24 cellular contexts compared by ENCODE assay signal in genomic region chr4:39655206-39655605, GRCh38. TPM values are rescaled to one million over a fixed set of nuclear protein-coding genes. Genes with fewer than 3 reads are reported as not detected.
DNase-seq lines count a peak whose midpoint lies in the region; ATAC-seq and TF ChIP-seq lines count a peak whose summit lies in the region.
"Had no signal": no experiment of that assay in that cellular context is flagged by ENCODE, and none has a peak within 500 bp of the region (broad histone marks: within the 10 kb centered on the region; RNA-seq: fewer than 3 reads in every experiment).

No MANE protein-coding gene starts in this region.

- ATAC-seq in memory B cell (ENCODE audit: low read depth) (no peak), GM19324 (IDR thresholded peaks at IDR 0.05; ENCODE audit: low FRiP score, unreplicated experiment) (no peak)
- ATAC-seq: WTC11 had no signal

- no peak overlapping the region for H3K4me3 ChIP-seq in esophagus muscularis mucosa
- no peak overlapping the region for H3K4me3 ChIP-seq in subcutaneous abdominal adipose tissue (ENCODE audit: low read depth in 1 of 5, low read length in 5 of 5)
- H3K4me3 ChIP-seq in vagina: no peak overlapping the region
- H3K4me3 ChIP-seq: HAP-1, left ventricle myocardium inferior, mucosa of descending colon, PC-9, skin epidermis had no signal

- DNase-seq in LHCN-M2 (ENCODE audit: low read depth) (peak; percentile 28), esophagus muscularis mucosa (ENCODE audit: extremely low spot score) (no peak), memory B cell (ENCODE audit: low spot score in 2 of 2) (no peak), NCI-H2029 treated with DMSO at 0.1 percent for 48 hours (lab: John Stamatoyannopoulos, UW) (no peak), vagina (ENCODE audit: extremely low spot score in 2 of 2) (no peak)
- DNase-seq in T-helper 2 cell treated with Interferon-gamma antibody and Interleukin-4, amounts not matched to agents 5 μg/mL and 100 μg/mL, for 36 hours (ENCODE audit: low spot score): no peak
- DNase-seq: activated CD4-positive, alpha-beta T cell treated with anti-CD3 and anti-CD28 coated beads, Interleukin-2, amount 50 U/mL, for 4 hours; CD4-positive, CD25-positive, alpha-beta regulatory T cell; cerebellar nuclear complex; hypothalamus; left ventricle myocardium inferior; mucosa of descending colon; NCI-H1105; NCI-H2081 treated with DMSO at 0.1 percent for 48 hours; PC-9; SHP77; T1000 had no signal

- peak overlapping the region; percentile 4 for H3K27ac Mint-ChIP-seq in memory B cell
- H3K27ac Mint-ChIP-seq in T-helper 2 cell treated with Interferon-gamma antibody and Interleukin-4, amounts not matched to agents 5 μg/mL and 100 μg/mL, for 36 hours: no peak overlapping the region
- H3K27ac Mint-ChIP-seq: activated naive CD8-positive, alpha-beta T cell; CD4-positive, CD25-positive, alpha-beta regulatory T cell; WTC11 had no signal

- H3K9me3 ChIP-seq in esophagus muscularis mucosa: no peaks in the 10 kb centered on the region
- no peaks in the 10 kb centered on the region for H3K9me3 ChIP-seq in subcutaneous abdominal adipose tissue (ENCODE audit: control insufficient read depth in 5 of 5, low read length in 5 of 5)
- no peaks in the 10 kb centered on the region for H3K9me3 ChIP-seq in vagina
- H3K9me3 ChIP-seq: HAP-1, left ventricle myocardium inferior, mucosa of descending colon had no signal

- peaks cover 1% of the 10 kb centered on the region for H3K9me3 Mint-ChIP-seq in memory B cell
- no peaks in the 10 kb centered on the region for H3K9me3 Mint-ChIP-seq in T-helper 2 cell treated with Interferon-gamma antibody and Interleukin-4, amounts not matched to agents 5 μg/mL and 100 μg/mL, for 36 hours
- H3K9me3 Mint-ChIP-seq: CD4-positive, CD25-positive, alpha-beta regulatory T cell; WTC11 had no signal

- no peak for TF ChIP-seq EP300 in esophagus muscularis mucosa (IDR thresholded peaks at IDR 0.05)

- TF ChIP-seq POLR2A in esophagus muscularis mucosa (IDR thresholded peaks at IDR 0.05; ENCODE audit: low read depth) (no peak), vagina (IDR thresholded peaks at IDR 0.05) (no peak)

- peaks cover 0 to 19% (median 3%) of the 10 kb centered on the region in 4 donors for H3K4me1 ChIP-seq in esophagus muscularis mucosa
- H3K4me1 ChIP-seq in subcutaneous abdominal adipose tissue (ENCODE audit: control insufficient read depth in 5 of 5, insufficient read depth in 5 of 5, low read length in 5 of 5): peaks cover 0 to 5% (median 0%) of the 10 kb centered on the region in 5 donors
- H3K4me1 ChIP-seq in vagina: no peaks in the 10 kb centered on the region
- H3K4me1 ChIP-seq: left ventricle myocardium inferior had no signal

- no peaks in the 10 kb centered on the region for H3K36me3 ChIP-seq in esophagus muscularis mucosa
- no peaks in the 10 kb centered on the region for H3K36me3 ChIP-seq in subcutaneous abdominal adipose tissue (ENCODE audit: control insufficient read depth in 5 of 5, insufficient read depth in 5 of 5, low read length in 5 of 5)
- H3K36me3 ChIP-seq in vagina: no peaks in the 10 kb centered on the region
- H3K36me3 ChIP-seq: HAP-1, left ventricle myocardium inferior had no signal

- no peaks in the 10 kb centered on the region for H3K27me3 Mint-ChIP-seq in memory B cell
- H3K27me3 Mint-ChIP-seq in T-helper 2 cell treated with Interferon-gamma antibody and Interleukin-4, amounts not matched to agents 5 μg/mL and 100 μg/mL, for 36 hours (ENCODE audit: low read depth): no peaks in the 10 kb centered on the region
- H3K27me3 Mint-ChIP-seq: activated naive CD8-positive, alpha-beta T cell; CD4-positive, CD25-positive, alpha-beta regulatory T cell had no signal

- intact Hi-C loops in esophagus muscularis mucosa (cut with DNase I) (no loop called here), vagina (cut with DNase I) (no loop called here)

- peak overlapping the region in 3 of 4 donors; percentile 41 to 70 (median 63) for H3K27ac ChIP-seq in esophagus muscularis mucosa (replicated peaks in 1 of 4)
- peak overlapping the region; percentile 10 for H3K27ac ChIP-seq in subcutaneous abdominal adipose tissue (ENCODE audit: low read depth, low read length)
- H3K27ac ChIP-seq in vagina: no peak overlapping the region
- H3K27ac ChIP-seq: epithelial cell of prostate, PC-9 had no signal

- H3K36me3 Mint-ChIP-seq in memory B cell: no peaks in the 10 kb centered on the region
- no peaks in the 10 kb centered on the region for H3K36me3 Mint-ChIP-seq in T-helper 2 cell treated with Interferon-gamma antibody and Interleukin-4, amounts not matched to agents 5 μg/mL and 100 μg/mL, for 36 hours (ENCODE audit: low read depth)
- H3K36me3 Mint-ChIP-seq: activated naive CD8-positive, alpha-beta T cell; CD4-positive, CD25-positive, alpha-beta regulatory T cell; WTC11 had no signal

- peaks cover 12% of the 10 kb centered on the region for H3K4me1 Mint-ChIP-seq in memory B cell
- peaks cover 6% of the 10 kb centered on the region for H3K4me1 Mint-ChIP-seq in T-helper 2 cell treated with Interferon-gamma antibody and Interleukin-4, amounts not matched to agents 5 μg/mL and 100 μg/mL, for 36 hours (ENCODE audit: low read depth)
- H3K4me1 Mint-ChIP-seq: WTC11 had no signal

- no peak for TF ChIP-seq CTCF in esophagus muscularis mucosa (IDR thresholded peaks at IDR 0.05)
- TF ChIP-seq CTCF in vagina (IDR thresholded peaks at IDR 0.05): no peak

- H3K9ac ChIP-seq in subcutaneous abdominal adipose tissue (ENCODE audit: low read length in 5 of 5): no peak overlapping the region

- H3K27me3 ChIP-seq in esophagus muscularis mucosa (no peaks in the 10 kb centered on the region), subcutaneous abdominal adipose tissue (ENCODE audit: control insufficient read depth in 5 of 5, insufficient read depth in 4 of 5, low read length in 5 of 5) (no peaks in the 10 kb centered on the region), vagina (no peaks in the 10 kb centered on the region)

- no peak overlapping the region for H3K4me3 Mint-ChIP-seq in memory B cell
- H3K4me3 Mint-ChIP-seq in T-helper 2 cell treated with Interferon-gamma antibody and Interleukin-4, amounts not matched to agents 5 μg/mL and 100 μg/mL, for 36 hours: no peak overlapping the region
- H3K4me3 Mint-ChIP-seq: activated naive CD8-positive, alpha-beta T cell; CD4-positive, CD25-positive, alpha-beta regulatory T cell; WTC11 had no signal

RNA-seq across cellular contexts. Expression of gene SMIM14, which starts 16.5 kb away (rescaled TPM):
- total RNA-seq in LHCN-M2 (2014; rRNA removed) (20.1 and 32.0 TPM in 2 replicates), esophagus muscularis mucosa (10 to 100 TPM; 27.3 to 39.0 (median 29.6) TPM), vagina (23.8 TPM)
- 12.7 TPM for polyA plus RNA-seq in LHCN-M2 (2012)

RNA-seq across cellular contexts. Expression of gene UBE2K, which starts 42.7 kb away (rescaled TPM):
- total RNA-seq in LHCN-M2 (2014; rRNA removed) (13.7 and 23.1 TPM in 2 replicates), esophagus muscularis mucosa (10 to 100 TPM; 31.7 to 41.5 (median 34.3) TPM), vagina (21.4 TPM)
- polyA plus RNA-seq in LHCN-M2 (2012): 118 TPM
